10 cellular contexts compared by ENCODE assay signal in genomic region chr7:2640858-2641257, GRCh38. TPM values are rescaled to one million over a fixed set of nuclear protein-coding genes. Genes with fewer than 3 reads are reported as not detected.
DNase-seq lines count a peak whose midpoint lies in the region; ATAC-seq and TF ChIP-seq lines count a peak whose summit lies in the region.
"Had no signal": no experiment of that assay in that cellular context is flagged by ENCODE, and none has a peak within 500 bp of the region (broad histone marks: within the 10 kb centered on the region; RNA-seq: fewer than 3 reads in every experiment).

No MANE protein-coding gene starts in this region.

- H3K27me3 Mint-ChIP-seq in Caco-2 (ENCODE audit: insufficient read depth, unreplicated experiment): no peaks in the 10 kb centered on the region

- H3K9ac ChIP-seq in HUES64 (ENCODE audit: low read depth, low read length): peak overlapping the region; percentile 55

- H3K27ac ChIP-seq in HUES64 (ENCODE audit: low read depth, low read length) (peak overlapping the region; percentile 88), brain microvascular endothelial cell (peak overlapping the region; percentile 76), lower lobe of right lung (peak overlapping the region; percentile 78), substantia nigra (ENCODE audit: low read depth, low read length, poor library complexity, severe bottlenecking) (peak overlapping the region; percentile 64)

- H3K9me3 ChIP-seq in HUES64 (ENCODE audit: insufficient read depth, low read depth, low read length): no peaks in the 10 kb centered on the region
- no peaks in the 10 kb centered on the region for H3K9me3 ChIP-seq in lower lobe of right lung
- no peaks in the 10 kb centered on the region for H3K9me3 ChIP-seq in Caco-2

- intact Hi-C loops in lower lobe of right lung (cut with DNase I) (no loop called here), Caco-2 (cut with micrococcal nuclease; ENCODE audit: unreplicated experiment) (no loop called here)

- no peaks in the 10 kb centered on the region for H3K36me3 Mint-ChIP-seq in Caco-2 (ENCODE audit: insufficient read depth, unreplicated experiment)
- H3K36me3 Mint-ChIP-seq in stimulated activated effector memory CD8-positive, alpha-beta T cell treated with anti-CD3 and anti-CD28 coated beads, Interleukin-12 subunit alpha, Interleukin-12 subunit beta, amount 100 ng/mL, for 72 hours: no peaks in the 10 kb centered on the region

- no peaks in the 10 kb centered on the region for H3K36me3 ChIP-seq in HUES64 (ENCODE audit: insufficient read depth, low read length)
- no peaks in the 10 kb centered on the region for H3K36me3 ChIP-seq in brain microvascular endothelial cell (replicated peaks)
- H3K36me3 ChIP-seq in lower lobe of right lung: no peaks in the 10 kb centered on the region
- H3K36me3 ChIP-seq in Caco-2 (ENCODE audit: control insufficient read depth, insufficient read depth, low read length): peaks cover 2% of the 10 kb centered on the region; the same call in 1 of the 2 replicates

- ATAC-seq in lower lobe of right lung: peak; percentile 15
- no peak for ATAC-seq in stimulated activated effector memory CD8-positive, alpha-beta T cell treated with anti-CD3 and anti-CD28 coated beads, Interleukin-12 subunit alpha, Interleukin-12 subunit beta, amount 100 ng/mL, for 72 hours
- no peak for ATAC-seq in GM19328 (IDR thresholded peaks at IDR 0.05; ENCODE audit: unreplicated experiment)

- no peaks in the 10 kb centered on the region for H3K4me1 Mint-ChIP-seq in Caco-2 (ENCODE audit: low read depth, unreplicated experiment)
- H3K4me1 Mint-ChIP-seq in stimulated activated effector memory CD8-positive, alpha-beta T cell treated with anti-CD3 and anti-CD28 coated beads, Interleukin-12 subunit alpha, Interleukin-12 subunit beta, amount 100 ng/mL, for 72 hours: peaks cover 24% of the 10 kb centered on the region

- in situ Hi-C loops in brain microvascular endothelial cell (cut with HindIII; ENCODE audit: low pct_ligation_motif_present, low sequenced_read_pairs): no loop called here

- DNase-seq in brain microvascular endothelial cell (no peak), lower lobe of right lung (no peak), substantia nigra (lab: John Stamatoyannopoulos, UW) (peak in 1 of 49 donors; percentile 38), Caco-2 (no peak), hippocampal formation (lab: John Stamatoyannopoulos, UW) (no peak)
- DNase-seq in stimulated activated effector memory CD8-positive, alpha-beta T cell treated with anti-CD3 and anti-CD28 coated beads, Interleukin-12 subunit alpha, Interleukin-12 subunit beta, amount 100 ng/mL, for 72 hours (ENCODE audit: low spot score in 2 of 2): no peak
- DNase-seq: central memory CD4-positive, alpha-beta T cell; NCI-H1048 had no signal

- no TSS peak for BruUV-seq in Caco-2 (replicated peaks; lab: Mats Ljungman, UMichigan)

- no peak overlapping the region for H3K4me3 Mint-ChIP-seq in Caco-2 (ENCODE audit: unreplicated experiment)
- H3K4me3 Mint-ChIP-seq in stimulated activated effector memory CD8-positive, alpha-beta T cell treated with anti-CD3 and anti-CD28 coated beads, Interleukin-12 subunit alpha, Interleukin-12 subunit beta, amount 100 ng/mL, for 72 hours: no peak overlapping the region

- 78% methylated on average over 8 of the region's 8 CpGs for WGBS in HUES64

- no peaks in the 10 kb centered on the region for H3K9me3 Mint-ChIP-seq in Caco-2 (ENCODE audit: unreplicated experiment)
- H3K9me3 Mint-ChIP-seq in stimulated activated effector memory CD8-positive, alpha-beta T cell treated with anti-CD3 and anti-CD28 coated beads, Interleukin-12 subunit alpha, Interleukin-12 subunit beta, amount 100 ng/mL, for 72 hours: no peaks in the 10 kb centered on the region

- H3K27ac Mint-ChIP-seq in Caco-2 (ENCODE audit: unreplicated experiment): no peak overlapping the region
- no peak overlapping the region for H3K27ac Mint-ChIP-seq in stimulated activated effector memory CD8-positive, alpha-beta T cell treated with anti-CD3 and anti-CD28 coated beads, Interleukin-12 subunit alpha, Interleukin-12 subunit beta, amount 100 ng/mL, for 72 hours

- peaks cover 24% of the 10 kb centered on the region for H3K4me1 ChIP-seq in HUES64 (ENCODE audit: insufficient read depth, low read length)
- H3K4me1 ChIP-seq in lower lobe of right lung: peaks cover 89% of the 10 kb centered on the region
- H3K4me1 ChIP-seq in Caco-2: 0 out of 2 replicates have a peak, but pooled peaks cover 3% of the 10 kb centered on the region

- H3K4me3 ChIP-seq in HUES64 (ENCODE audit: low read length) (no peak overlapping the region), brain microvascular endothelial cell (ENCODE audit: low read depth, low read length) (no peak overlapping the region), lower lobe of right lung (peak overlapping the region; percentile 32), Caco-2 (ENCODE audit: low read depth, low read length) (no peak overlapping the region)

- no peaks in the 10 kb centered on the region for H3K27me3 ChIP-seq in HUES64 (ENCODE audit: insufficient read depth, low read length)
- H3K27me3 ChIP-seq in brain microvascular endothelial cell (replicated peaks): no peaks in the 10 kb centered on the region
- no peaks in the 10 kb centered on the region for H3K27me3 ChIP-seq in lower lobe of right lung (ENCODE audit: low read depth)
- no peaks in the 10 kb centered on the region for H3K27me3 ChIP-seq in Caco-2 (replicated peaks; ENCODE audit: control insufficient read depth, insufficient read depth, low read length)

- CTCF ChIA-PET in Caco-2 (lab: Charles Lee): no interaction called here

- TF ChIP-seq CTCF in brain microvascular endothelial cell (IDR thresholded peaks at IDR 0.05; ENCODE audit: low read depth, low read length, missing control alignments) (no peak), lower lobe of right lung (IDR thresholded peaks at IDR 0.05) (no peak), Caco-2 (IDR thresholded peaks at IDR 0.05; ENCODE audit: insufficient read depth in 1 of 2, low read depth in 1 of 2, low read length in 1 of 2, severe bottlenecking in 1 of 2, unreplicated experiment in 1 of 2) (no peak)

- POLR2A ChIA-PET in Caco-2 (lab: Charles Lee): no interaction called here

RNA-seq across cellular contexts. Expression of gene TTYH3, which starts 9.1 kb away (rescaled TPM):
- 83.8 TPM for polyA plus RNA-seq in HUES64 (2013, experiment 1 of 2)
- 102 TPM for polyA plus RNA-seq in HUES64 (2013, experiment 2 of 2)
- 51.7 TPM for total RNA-seq in lower lobe of right lung
- 57.3 and 58.6 TPM in 2 replicates for total RNA-seq in Caco-2 (2022)

RNA-seq across cellular contexts. Expression of gene AMZ1, which starts 47.1 kb away (rescaled TPM):
- 0.10 TPM for polyA plus RNA-seq in HUES64 (2013, experiment 1 of 2)
- 0.13 TPM for polyA plus RNA-seq in HUES64 (2013, experiment 2 of 2)
- total RNA-seq in lower lobe of right lung (0.47 TPM), Caco-2 (2022) (0.07 and 0.11 TPM in 2 replicates)

Comparison
In these comparisons a context has a peak if more than half of its experiments do, and no peak if none do; other contexts are left out.
1. ATAC-seq: peak in lower lobe of right lung (2 of 2); none in stimulated activated effector memory CD8-positive, alpha-beta T cell treated with anti-CD3 and anti-CD28 coated beads, Interleukin-12 subunit alpha, Interleukin-12 subunit beta, amount 100 ng/mL, for 72 hours (single experiment) and GM19328 (single experiment).
2. Peak in every context shown above with its lines, with median percentiles within 50 percentile points of each other: H3K27ac ChIP-seq.